Comparison of ENCODE assay signal across 24 cellular contexts in the genomic region with DNA sequence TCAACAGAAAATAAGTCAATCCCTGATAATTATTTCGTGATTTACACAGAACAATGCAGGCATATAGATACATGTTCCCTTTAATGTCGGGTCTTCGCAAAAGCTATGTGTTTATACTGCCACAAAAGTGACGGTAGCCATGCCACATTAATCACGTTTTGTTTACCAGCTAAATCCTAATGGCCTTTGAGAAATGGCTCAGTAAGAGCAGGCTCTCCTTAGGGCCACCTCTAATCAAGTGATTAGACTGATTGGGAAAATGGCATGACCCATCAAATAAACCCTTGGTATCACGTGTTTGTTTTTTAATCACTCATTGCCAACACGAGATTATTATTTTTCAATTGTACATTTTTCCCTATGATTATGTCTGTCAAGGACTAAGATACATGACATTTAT.
"Had no signal": no experiment of that assay in that cellular context is flagged by ENCODE, and none has a peak within 500 bp of the region (broad histone marks: within the 10 kb centered on the region; RNA-seq: fewer than 3 reads in every experiment).

No MANE protein-coding gene starts in this region.

- H2AFZ ChIP-seq: parathyroid adenoma had no signal

- H3K9me3 ChIP-seq: esophagus muscularis mucosa, gastroesophageal sphincter, left ventricle myocardium inferior, lower lobe of right lung, psoas muscle, sigmoid colon, stomach, thoracic aorta, transverse colon had no signal

- H3K4me1 ChIP-seq: esophagus muscularis mucosa, gastroesophageal sphincter, left ventricle myocardium inferior, lower lobe of right lung, parathyroid adenoma, psoas muscle, transverse colon had no signal

- DNase-seq: cortex of kidney; dorsolateral prefrontal cortex; effector CD8-positive, alpha-beta T cell; foreskin fibroblast; glutamatergic neuron; immature natural killer cell; left ventricle myocardium inferior; lower lobe of right lung; naive B cell; psoas muscle; sigmoid colon; stimulated activated CD4-positive, alpha-beta T cell treated with anti-CD3 and anti-CD28 coated beads, Interleukin-12 subunit alpha, Interleukin-12 subunit beta, amount 100 ng/mL, for 4 hours; stimulated activated naive CD4-positive, alpha-beta T cell; stomach; substantia nigra; transverse colon had no signal

- H3K27ac ChIP-seq: epithelial cell of prostate, esophagus muscularis mucosa, gastroesophageal sphincter, left ventricle myocardium inferior, lower lobe of right lung, parathyroid adenoma, psoas muscle, sigmoid colon, skin epidermis, stomach, thoracic aorta, transverse colon had no signal

- H3K27me3 ChIP-seq: dorsolateral prefrontal cortex, esophagus muscularis mucosa, gastroesophageal sphincter, sigmoid colon, stomach, transverse colon had no signal

- H3K4me3 Mint-ChIP-seq: immature natural killer cell, memory B cell, naive B cell, nephron had no signal

- H3K9me3 Mint-ChIP-seq: immature natural killer cell, memory B cell, nephron had no signal

- H3K27ac Mint-ChIP-seq: immature natural killer cell, memory B cell, naive B cell, nephron had no signal

- H3K9ac ChIP-seq: parathyroid adenoma had no signal

- H3K79me2 ChIP-seq: parathyroid adenoma had no signal

- H3K36me3 ChIP-seq: esophagus muscularis mucosa, gastroesophageal sphincter, left ventricle myocardium inferior, lower lobe of right lung, sigmoid colon, stomach, thoracic aorta, transverse colon had no signal

- H3K4me1 Mint-ChIP-seq: immature natural killer cell, memory B cell, naive B cell, nephron had no signal

- H3K4me3 ChIP-seq: esophagus muscularis mucosa, gastroesophageal sphincter, left ventricle myocardium inferior, lower lobe of right lung, psoas muscle, sigmoid colon, skin epidermis, stomach, thoracic aorta, transverse colon had no signal

- H3K36me3 Mint-ChIP-seq: immature natural killer cell, memory B cell, naive B cell had no signal
